Comparison of ENCODE assay signal across 23 cellular contexts in the genomic region with DNA sequence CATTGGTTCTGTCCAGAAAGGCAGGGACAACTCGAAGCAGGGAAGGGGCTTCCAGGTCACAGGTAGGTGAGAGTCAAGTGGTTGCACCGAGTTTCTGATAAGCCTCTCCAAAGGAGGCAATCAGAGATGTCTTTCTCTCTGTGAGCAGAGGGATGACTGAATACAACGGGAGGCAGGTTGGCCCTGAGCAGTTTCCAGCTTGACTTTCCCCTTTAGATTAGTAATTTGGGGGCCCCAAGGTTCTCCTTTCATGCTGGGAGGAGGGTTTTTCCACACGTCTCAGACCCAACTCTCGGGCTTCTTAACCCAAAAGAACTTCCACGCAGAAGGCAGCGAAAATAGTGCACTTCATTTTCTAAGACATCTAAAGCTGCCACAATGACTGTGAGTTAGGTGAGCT.
DNase-seq lines count a peak whose midpoint lies in the region; ATAC-seq, FAIRE-seq and TF ChIP-seq lines count a peak whose summit lies in the region.
"Had no signal": no experiment of that assay in that cellular context is flagged by ENCODE, and none has a peak within 500 bp of the region (broad histone marks: within the 10 kb centered on the region; RNA-seq: fewer than 3 reads in every experiment).

No MANE protein-coding gene starts in this region.

- no peak overlapping the region for H2BK120ac ChIP-seq in mesendoderm (ENCODE audit: low read depth, low read length)

- no peak overlapping the region for H3K9ac ChIP-seq in mesendoderm (ENCODE audit: low read length)
- H3K9ac ChIP-seq: BLaER1 treated with 17β-estradiol and CSF1 and Interleukin-3, amounts not matched to agents 10 nM and 100 nM had no signal

- H3K36me3 ChIP-seq in mesendoderm (ENCODE audit: control insufficient read depth, insufficient read depth, low read length): no peaks in the 10 kb centered on the region

- H3K4me3 ChIP-seq in mesendoderm (ENCODE audit: low read length): no peak overlapping the region
- H3K4me3 ChIP-seq: A549; BLaER1 treated with 17β-estradiol and CSF1 and Interleukin-3, amounts not matched to agents 10 nM and 100 nM had no signal

- no peaks in the 10 kb centered on the region for H3K4me1 Mint-ChIP-seq in activated CD4-positive, alpha-beta T cell treated with anti-CD3 and anti-CD28 coated beads, Interleukin-2, amount 10 ng/mL, durations not matched to agents 24 days and 14 days
- no peaks in the 10 kb centered on the region for H3K4me1 Mint-ChIP-seq in osteocyte (ENCODE audit: unreplicated experiment)

- no peaks in the 10 kb centered on the region for H3K79me1 ChIP-seq in mesendoderm (ENCODE audit: low read length)

- H3K27me3 ChIP-seq in mesendoderm (ENCODE audit: insufficient read depth, low read length, poor library complexity): no peaks in the 10 kb centered on the region
- H3K27me3 ChIP-seq: BLaER1 treated with 17β-estradiol and CSF1 and Interleukin-3, amounts not matched to agents 10 nM and 100 nM had no signal

- no peak overlapping the region for H3K4me2 ChIP-seq in mesendoderm (ENCODE audit: low read length)
- H3K4me2 ChIP-seq: A549; BLaER1 treated with 17β-estradiol and CSF1 and Interleukin-3, amounts not matched to agents 10 nM and 100 nM had no signal

- H3K56ac ChIP-seq in mesendoderm (ENCODE audit: low read length): no peak overlapping the region

- no peak overlapping the region for H3K27ac Mint-ChIP-seq in activated CD4-positive, alpha-beta T cell treated with anti-CD3 and anti-CD28 coated beads, Interleukin-2, amount 10 ng/mL, durations not matched to agents 24 days and 14 days
- H3K27ac Mint-ChIP-seq in osteocyte (ENCODE audit: unreplicated experiment): no peak overlapping the region
- H3K27ac Mint-ChIP-seq: B cell; CD4-positive, alpha-beta T cell; CD8-positive, alpha-beta T cell had no signal

- H3K36me3 Mint-ChIP-seq in activated CD4-positive, alpha-beta T cell treated with anti-CD3 and anti-CD28 coated beads, Interleukin-2, amount 10 ng/mL, durations not matched to agents 24 days and 14 days (ENCODE audit: low read depth): no peaks in the 10 kb centered on the region
- H3K36me3 Mint-ChIP-seq in osteocyte (ENCODE audit: unreplicated experiment): no peaks in the 10 kb centered on the region

- H3K23ac ChIP-seq in mesendoderm (ENCODE audit: low read length): no peak overlapping the region

- H3K27me3 Mint-ChIP-seq in activated CD4-positive, alpha-beta T cell treated with anti-CD3 and anti-CD28 coated beads, Interleukin-2, amount 10 ng/mL, durations not matched to agents 24 days and 14 days: no peaks in the 10 kb centered on the region
- H3K27me3 Mint-ChIP-seq in osteocyte (ENCODE audit: unreplicated experiment): no peaks in the 10 kb centered on the region
- H3K27me3 Mint-ChIP-seq: B cell; CD4-positive, alpha-beta T cell had no signal

- H3K18ac ChIP-seq in mesendoderm (ENCODE audit: low read length): no peak overlapping the region

- no CpG with 5 or more reads among the region's 7 CpGs for WGBS in mesendoderm (ENCODE audit: extremely low coverage, insufficient coverage, low lambda C conversion rate)

- H2AK5ac ChIP-seq in mesendoderm (ENCODE audit: low read length): no peak overlapping the region

- H3K27ac ChIP-seq in mesendoderm (ENCODE audit: low read depth, low read length): no peak overlapping the region
- H3K27ac ChIP-seq: 22Rv1; A549; BLaER1 treated with 17β-estradiol and CSF1 and Interleukin-3, amounts not matched to agents 10 nM and 100 nM; C4-2B had no signal

- no peaks in the 10 kb centered on the region for H3K79me2 ChIP-seq in mesendoderm (ENCODE audit: control insufficient read depth, insufficient read depth, low read length)

- TF ChIP-seq CTCF in osteocyte (IDR thresholded peaks at IDR 0.05): no peak

- FAIRE-seq in RCC 7860 (lab: Jason Lieb, UNC): no peak
- FAIRE-seq: A549, D721Med, G401.6, GM12891, GM19239 had no signal

- H2BK5ac ChIP-seq in mesendoderm (ENCODE audit: low read length): no peak overlapping the region

- DNase-seq in activated CD4-positive, alpha-beta T cell treated with anti-CD3 and anti-CD28 coated beads, Interleukin-2, amount 10 ng/mL, durations not matched to agents 24 days and 14 days: peak; percentile 47
- DNase-seq in activated CD4-positive, alpha-beta T cell treated with anti-CD3 and anti-CD28 coated beads, Interleukin-2, amount 50 U/mL, for 1 hour: no peak
- DNase-seq in mesendoderm: peak; percentile 21
- peak; percentile 48 for DNase-seq in osteocyte (ENCODE audit: extremely low spot score, unreplicated experiment)
- DNase-seq in activated effector memory CD4-positive, alpha-beta T cell treated with anti-CD3 and anti-CD28 coated beads, Interleukin-2, amount 50 U/mL, for 16 hours: no peak
- DNase-seq in RCC 7860 (ENCODE audit: low spot score): no peak
- DNase-seq: AML-193; Caco-2; Calu3; CD4-positive, alpha-beta T cell; CD8-positive, alpha-beta T cell; DMS79 treated with DMSO at 0.1 percent for 48 hours; GF-D8 had no signal

- no peak for ATAC-seq in GM21737 (IDR thresholded peaks at IDR 0.05; ENCODE audit: unreplicated experiment)
- ATAC-seq: A549; CD8-positive, alpha-beta T cell had no signal

- H3K4me3 Mint-ChIP-seq in activated CD4-positive, alpha-beta T cell treated with anti-CD3 and anti-CD28 coated beads, Interleukin-2, amount 10 ng/mL, durations not matched to agents 24 days and 14 days: no peak overlapping the region
- no peak overlapping the region for H3K4me3 Mint-ChIP-seq in osteocyte (ENCODE audit: unreplicated experiment)
- H3K4me3 Mint-ChIP-seq: B cell; CD4-positive, alpha-beta T cell; CD8-positive, alpha-beta T cell had no signal

- no peak overlapping the region for H4K8ac ChIP-seq in mesendoderm (ENCODE audit: low read depth, low read length)

- no peak overlapping the region for H2BK15ac ChIP-seq in mesendoderm (replicated peaks; ENCODE audit: low read depth)

- H3K4me1 ChIP-seq in mesendoderm (ENCODE audit: control insufficient read depth, low read depth, low read length): peaks cover 7% of the 10 kb centered on the region
- H3K4me1 ChIP-seq: A549, Caco-2 had no signal

- intact Hi-C loops in activated CD4-positive, alpha-beta T cell treated with anti-CD3 and anti-CD28 coated beads, Interleukin-2, amount 10 ng/mL, durations not matched to agents 24 days and 14 days (cut with micrococcal nuclease): no loop called here

- no peak overlapping the region for H3K4ac ChIP-seq in mesendoderm (ENCODE audit: low read depth, low read length)

- H4K5ac ChIP-seq in mesendoderm (ENCODE audit: low read length): no peak overlapping the region

- H3K9me3 Mint-ChIP-seq in activated CD4-positive, alpha-beta T cell treated with anti-CD3 and anti-CD28 coated beads, Interleukin-2, amount 10 ng/mL, durations not matched to agents 24 days and 14 days: no peaks in the 10 kb centered on the region
- no peaks in the 10 kb centered on the region for H3K9me3 Mint-ChIP-seq in osteocyte (ENCODE audit: unreplicated experiment)

Comparison
In these comparisons a context has a peak if more than half of its experiments do, and no peak if none do; other contexts are left out.
1. DNase-seq: peak in activated CD4-positive, alpha-beta T cell treated with anti-CD3 and anti-CD28 coated beads, Interleukin-2, amount 10 ng/mL, durations not matched to agents 24 days and 14 days (single experiment), mesendoderm (single experiment) and osteocyte (single experiment); none in activated CD4-positive, alpha-beta T cell treated with anti-CD3 and anti-CD28 coated beads, Interleukin-2, amount 50 U/mL, for 1 hour (single experiment), activated effector memory CD4-positive, alpha-beta T cell treated with anti-CD3 and anti-CD28 coated beads, Interleukin-2, amount 50 U/mL, for 16 hours (single experiment) and RCC 7860 (single experiment).